Comparison of ENCODE assay signal across 14 cellular contexts in the genomic region with DNA sequence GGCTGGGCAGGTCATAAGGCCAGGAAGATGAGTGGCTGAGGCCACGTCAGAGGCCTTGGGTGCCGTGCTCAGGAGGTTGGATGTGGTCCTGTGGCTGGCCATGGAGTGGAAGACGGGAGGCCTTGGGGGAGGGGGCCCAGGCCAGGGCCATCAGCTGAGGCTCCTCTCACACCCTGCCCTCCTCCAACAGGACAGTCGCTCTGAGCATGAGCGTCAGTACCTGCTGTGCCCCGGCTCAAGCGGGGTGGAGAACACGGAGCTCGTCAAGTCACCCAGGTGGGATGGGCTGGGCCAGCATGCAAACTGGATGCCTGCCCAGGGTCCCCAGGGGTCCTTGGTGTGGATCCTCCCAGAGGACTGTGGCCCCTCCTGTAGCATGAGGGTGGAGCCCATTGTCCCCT. TPM values are rescaled to one million over a fixed set of nuclear protein-coding genes. Genes with fewer than 3 reads are reported as not detected.
DNase-seq lines count a peak whose midpoint lies in the region; ATAC-seq and TF ChIP-seq lines count a peak whose summit lies in the region.
"Had no signal": no experiment of that assay in that cellular context is flagged by ENCODE, and none has a peak within 500 bp of the region (broad histone marks: within the 10 kb centered on the region; RNA-seq: fewer than 3 reads in every experiment).

No MANE protein-coding gene starts in this region.

- H2BK15ac ChIP-seq in mesendoderm (replicated peaks; ENCODE audit: low read depth) = no peak overlapping the region

- no peak overlapping the region for H4K5ac ChIP-seq in mesendoderm (ENCODE audit: low read length)

- H3K36me3 ChIP-seq in H7 (replicated peaks; ENCODE audit: control insufficient read depth, insufficient read depth, low read length) (peaks cover 36% of the 10 kb centered on the region), endodermal cell (ENCODE audit: control insufficient read depth, insufficient read depth, low read length) (peaks cover 73% of the 10 kb centered on the region), mesendoderm (ENCODE audit: control insufficient read depth, insufficient read depth, low read length) (peaks cover 7% of the 10 kb centered on the region)

- H3K4me1 ChIP-seq in endodermal cell (ENCODE audit: control insufficient read depth, insufficient read depth, low read length) (no peaks in the 10 kb centered on the region), mesendoderm (ENCODE audit: control insufficient read depth, low read depth, low read length) (no peaks in the 10 kb centered on the region)

- H3K27ac ChIP-seq in endodermal cell (ENCODE audit: low read depth, low read length) = no peak overlapping the region
- H3K27ac ChIP-seq in mesendoderm (ENCODE audit: low read depth, low read length) = no peak overlapping the region

- H3K4me3 Mint-ChIP-seq in activated CD8-positive, alpha-beta T cell treated with anti-CD3 and anti-CD28 coated beads, Interleukin-2, amount 10 ng/mL, durations not matched to agents 7 days and 5 days = no peak overlapping the region
- no peak overlapping the region for H3K4me3 Mint-ChIP-seq in activated CD8-positive, alpha-beta T cell treated with anti-CD3 and anti-CD28 coated beads for 36 hours
- H3K4me3 Mint-ChIP-seq in endodermal cell = no peak overlapping the region
- H3K4me3 Mint-ChIP-seq: CD4-positive, alpha-beta memory T cell had no signal

- ATAC-seq in activated CD8-positive, alpha-beta T cell treated with anti-CD3 and anti-CD28 coated beads, Interleukin-2, amount 10 ng/mL, durations not matched to agents 7 days and 5 days = peak; percentile 30
- ATAC-seq in activated CD8-positive, alpha-beta T cell treated with anti-CD3 and anti-CD28 coated beads for 36 hours = no peak
- ATAC-seq: Panc1 had no signal

- 94 to 96% methylated on average over 9 of the region's 9 CpGs for WGBS in endodermal cell (ENCODE audit: insufficient coverage in 1 of 2, insufficient read length in 1 of 2), 2 experiments
- WGBS in mesendoderm (ENCODE audit: extremely low coverage, insufficient coverage, low lambda C conversion rate) = no CpG with 5 or more reads among the region's 9 CpGs

- H3K4me2 ChIP-seq in mesendoderm (ENCODE audit: low read length) = no peak overlapping the region

- H3K79me1 ChIP-seq in mesendoderm (ENCODE audit: low read length) = peaks cover under 1% of the 10 kb centered on the region

- H3K36me3 Mint-ChIP-seq in activated CD8-positive, alpha-beta T cell treated with anti-CD3 and anti-CD28 coated beads, Interleukin-2, amount 10 ng/mL, durations not matched to agents 7 days and 5 days (ENCODE audit: low read depth) = peaks cover 41% of the 10 kb centered on the region
- peaks cover 47% of the 10 kb centered on the region for H3K36me3 Mint-ChIP-seq in activated CD8-positive, alpha-beta T cell treated with anti-CD3 and anti-CD28 coated beads for 36 hours (ENCODE audit: low read depth)
- peaks cover 71% of the 10 kb centered on the region for H3K36me3 Mint-ChIP-seq in endodermal cell (ENCODE audit: low read depth)

- intact Hi-C loops in activated CD8-positive, alpha-beta T cell treated with anti-CD3 and anti-CD28 coated beads for 36 hours (cut with micrococcal nuclease) = no loop called here
- intact Hi-C loops in posterior vena cava (cut with DNase I) = no loop called here

- H3K27me3 ChIP-seq in H7 (ENCODE audit: control insufficient read depth, insufficient read depth, low read length) = no peaks in the 10 kb centered on the region
- no peaks in the 10 kb centered on the region for H3K27me3 ChIP-seq in endodermal cell (ENCODE audit: control insufficient read depth, insufficient read depth, low read length, poor library complexity, severe bottlenecking)
- H3K27me3 ChIP-seq in mesendoderm (ENCODE audit: insufficient read depth, low read length, poor library complexity) = no peaks in the 10 kb centered on the region
- H3K27me3 ChIP-seq: MG63 had no signal

- H3K9me3 Mint-ChIP-seq in activated CD8-positive, alpha-beta T cell treated with anti-CD3 and anti-CD28 coated beads, Interleukin-2, amount 10 ng/mL, durations not matched to agents 7 days and 5 days (ENCODE audit: insufficient read depth) = no peaks in the 10 kb centered on the region
- no peaks in the 10 kb centered on the region for H3K9me3 Mint-ChIP-seq in activated CD8-positive, alpha-beta T cell treated with anti-CD3 and anti-CD28 coated beads for 36 hours
- no peaks in the 10 kb centered on the region for H3K9me3 Mint-ChIP-seq in endodermal cell

- no peak overlapping the region for H3K4me3 ChIP-seq in H7 (ENCODE audit: insufficient read depth, low read depth, low read length)
- no peak overlapping the region for H3K4me3 ChIP-seq in endodermal cell (ENCODE audit: low read length)
- no peak overlapping the region for H3K4me3 ChIP-seq in mesendoderm (ENCODE audit: low read length)
- H3K4me3 ChIP-seq: MG63 had no signal

- POLR2A ChIA-PET in activated CD8-positive, alpha-beta T cell treated with anti-CD3 and anti-CD28 coated beads, Interleukin-2, amount 10 ng/mL, durations not matched to agents 7 days and 5 days (lab: Charles Lee) = interaction anchor here (0.6 kb wide), 1 partner anchor 17 kb away, joined by 4 read pairs; no protein-coding TSS in a partner anchor
- POLR2A ChIA-PET in activated CD8-positive, alpha-beta T cell treated with anti-CD3 and anti-CD28 coated beads for 36 hours (lab: Charles Lee) = interaction anchor here (1.0 to 1.1 kb wide), 2 partner anchors 14 to 56 kb away, joined by 3 to 4 read pairs; no protein-coding TSS in a partner anchor

- no peak overlapping the region for H2BK120ac ChIP-seq in mesendoderm (ENCODE audit: low read depth, low read length)

- H3K79me2 ChIP-seq in mesendoderm (ENCODE audit: control insufficient read depth, insufficient read depth, low read length) = no peaks in the 10 kb centered on the region

- H3K4ac ChIP-seq in mesendoderm (ENCODE audit: low read depth, low read length) = no peak overlapping the region

- no peak overlapping the region for H3K27ac Mint-ChIP-seq in activated CD8-positive, alpha-beta T cell treated with anti-CD3 and anti-CD28 coated beads, Interleukin-2, amount 10 ng/mL, durations not matched to agents 7 days and 5 days
- H3K27ac Mint-ChIP-seq in activated CD8-positive, alpha-beta T cell treated with anti-CD3 and anti-CD28 coated beads for 36 hours = no peak overlapping the region
- no peak overlapping the region for H3K27ac Mint-ChIP-seq in endodermal cell

- TF ChIP-seq CTCF in activated CD8-positive, alpha-beta T cell treated with anti-CD3 and anti-CD28 coated beads for 36 hours (IDR thresholded peaks at IDR 0.05) = no peak
- TF ChIP-seq CTCF in endodermal cell (conservative IDR thresholded peaks at IDR 0.05) = no peak

- H3K4me1 Mint-ChIP-seq in activated CD8-positive, alpha-beta T cell treated with anti-CD3 and anti-CD28 coated beads, Interleukin-2, amount 10 ng/mL, durations not matched to agents 7 days and 5 days (ENCODE audit: low read depth) = no peaks in the 10 kb centered on the region
- H3K4me1 Mint-ChIP-seq in activated CD8-positive, alpha-beta T cell treated with anti-CD3 and anti-CD28 coated beads for 36 hours (ENCODE audit: low read depth) = peaks cover 3% of the 10 kb centered on the region
- no peaks in the 10 kb centered on the region for H3K4me1 Mint-ChIP-seq in endodermal cell

- no peak overlapping the region for H2BK5ac ChIP-seq in mesendoderm (ENCODE audit: low read length)

- no peak overlapping the region for H4K8ac ChIP-seq in mesendoderm (ENCODE audit: low read depth, low read length)

- no peak overlapping the region for H3K18ac ChIP-seq in mesendoderm (ENCODE audit: low read length)

- H3K9ac ChIP-seq in endodermal cell (ENCODE audit: extremely low read depth, low read length, poor library complexity, severe bottlenecking) = no peak overlapping the region
- no peak overlapping the region for H3K9ac ChIP-seq in mesendoderm (ENCODE audit: low read length)

- H3K56ac ChIP-seq in mesendoderm (ENCODE audit: low read length) = no peak overlapping the region

- no peaks in the 10 kb centered on the region for H3K27me3 Mint-ChIP-seq in activated CD8-positive, alpha-beta T cell treated with anti-CD3 and anti-CD28 coated beads, Interleukin-2, amount 10 ng/mL, durations not matched to agents 7 days and 5 days (ENCODE audit: low read depth)
- no peaks in the 10 kb centered on the region for H3K27me3 Mint-ChIP-seq in activated CD8-positive, alpha-beta T cell treated with anti-CD3 and anti-CD28 coated beads for 36 hours
- H3K27me3 Mint-ChIP-seq in endodermal cell (ENCODE audit: insufficient read depth) = no peaks in the 10 kb centered on the region
- H3K27me3 Mint-ChIP-seq: CD4-positive, alpha-beta memory T cell had no signal

- H3K9me3 ChIP-seq in endodermal cell (ENCODE audit: control insufficient read depth, low read length) = no peaks in the 10 kb centered on the region
- H3K9me3 ChIP-seq: MG63 had no signal

- DNase-seq in activated CD8-positive, alpha-beta T cell treated with anti-CD3 and anti-CD28 coated beads, Interleukin-2, amount 10 ng/mL, durations not matched to agents 7 days and 5 days = no peak
- no peak for DNase-seq in activated CD8-positive, alpha-beta T cell treated with anti-CD3 and anti-CD28 coated beads for 36 hours
- DNase-seq in H7 (peak; percentile 34), endodermal cell (peak; percentile 35), posterior vena cava (ENCODE audit: low spot score) (peak; percentile 78), mesendoderm (no peak), RKO (ENCODE audit: low spot score) (no peak)
- no peak for DNase-seq in activated CD4-positive, CD25-positive, alpha-beta regulatory T cell (lab: John Stamatoyannopoulos, UW)
- DNase-seq: CD4-positive, alpha-beta memory T cell; Karpas-422; MG63; NCI-H1092; NCI-H510A treated with DMSO at 0.1 percent for 48 hours had no signal

- no peak overlapping the region for H3K23ac ChIP-seq in mesendoderm (ENCODE audit: low read length)

- H2AK5ac ChIP-seq in mesendoderm (ENCODE audit: low read length) = no peak overlapping the region

- CTCF ChIA-PET in activated CD8-positive, alpha-beta T cell treated with anti-CD3 and anti-CD28 coated beads, Interleukin-2, amount 10 ng/mL, durations not matched to agents 7 days and 5 days (lab: Charles Lee) = interaction anchor here (0.8 kb wide), 1 partner anchor 16 kb away, joined by 3 read pairs; no protein-coding TSS in a partner anchor
- CTCF ChIA-PET in activated CD8-positive, alpha-beta T cell treated with anti-CD3 and anti-CD28 coated beads for 36 hours (lab: Charles Lee) = no interaction called here

RNA-seq across cellular contexts. Expression of a gene that starts 19.2 kb away (rescaled TPM):
- 10 to 100 TPM; 43.8 to 49.9 TPM for total RNA-seq in activated CD8-positive, alpha-beta T cell treated with anti-CD3 and anti-CD28 coated beads, Interleukin-2, amount 10 ng/mL, durations not matched to agents 7 days and 5 days
- 10 to 100 TPM; 66.9 to 67.9 TPM for total RNA-seq in activated CD8-positive, alpha-beta T cell treated with anti-CD3 and anti-CD28 coated beads for 36 hours
- 91.5 and 99.6 TPM in 2 replicates for total RNA-seq in H7 (2014; rRNA removed; shearing (Covaris generic))
- total RNA-seq in endodermal cell (10 to 100 TPM; 73.1 to 73.6 TPM), posterior vena cava (10 to 100 TPM; 28.6 to 33.0 TPM)
- polyA plus RNA-seq in endodermal cell (2013, experiment 1 of 2) = 40.2 TPM
- polyA plus RNA-seq in endodermal cell (2013, experiment 2 of 2) = 31.3 TPM
- 52.1 TPM for polyA plus RNA-seq in mesendoderm (2013, experiment 1 of 2)
- polyA plus RNA-seq in mesendoderm (2013, experiment 2 of 2) = 52.4 TPM

RNA-seq across cellular contexts. Expression of a gene that starts 58.0 kb away (rescaled TPM):
- total RNA-seq in activated CD8-positive, alpha-beta T cell treated with anti-CD3 and anti-CD28 coated beads, Interleukin-2, amount 10 ng/mL, durations not matched to agents 7 days and 5 days = 10 to 100 TPM; 39.1 to 44.6 TPM
- total RNA-seq in activated CD8-positive, alpha-beta T cell treated with anti-CD3 and anti-CD28 coated beads for 36 hours = 10 to 100 TPM; 34.7 to 37.6 TPM
- 32.7 and 43.2 TPM in 2 replicates for total RNA-seq in H7 (2014; rRNA removed; shearing (Covaris generic))
- 10 to 100 TPM; 17.6 to 24.3 TPM for total RNA-seq in endodermal cell
- 18.3 TPM for polyA plus RNA-seq in endodermal cell (2013, experiment 1 of 2)
- 21.8 TPM for polyA plus RNA-seq in endodermal cell (2013, experiment 2 of 2)
- total RNA-seq in posterior vena cava = 10 to 100 TPM; 28.9 to 40.0 TPM
- 20.0 TPM for polyA plus RNA-seq in mesendoderm (2013, experiment 1 of 2)
- polyA plus RNA-seq in mesendoderm (2013, experiment 2 of 2) = 20.5 TPM

Comparison
In these comparisons a context has a peak if more than half of its experiments do, and no peak if none do; other contexts are left out.
1. DNase-seq: peak in H7 (single experiment), endodermal cell (single experiment) and posterior vena cava (single experiment); none in activated CD8-positive, alpha-beta T cell treated with anti-CD3 and anti-CD28 coated beads, Interleukin-2, amount 10 ng/mL, durations not matched to agents 7 days and 5 days (single experiment), activated CD8-positive, alpha-beta T cell treated with anti-CD3 and anti-CD28 coated beads for 36 hours (single experiment), mesendoderm (single experiment), RKO (single experiment) and activated CD4-positive, CD25-positive, alpha-beta regulatory T cell (0 of 4).